Comparison of ENCODE assay signal across 27 cellular contexts in genomic region chr10:80126876-80127275, GRCh38. TPM values are rescaled to one million over a fixed set of nuclear protein-coding genes. Genes with fewer than 3 reads are reported as not detected.
DNase-seq lines count a peak whose midpoint lies in the region; ATAC-seq and TF ChIP-seq lines count a peak whose summit lies in the region.
"Had no signal": no experiment of that assay in that cellular context is flagged by ENCODE, and none has a peak within 500 bp of the region (broad histone marks: within the 10 kb centered on the region; RNA-seq: fewer than 3 reads in every experiment).

No MANE protein-coding gene starts in this region.

- H3K27ac Mint-ChIP-seq in chondrocyte (ENCODE audit: unreplicated experiment) (peak overlapping the region; percentile 30), osteocyte (ENCODE audit: unreplicated experiment) (peak overlapping the region; percentile 31)
- no peak overlapping the region for H3K27ac Mint-ChIP-seq in activated T-helper 1 cell treated with anti-CD3 and anti-CD28 coated beads, Interleukin-12 subunit alpha, Interleukin-12 subunit beta, Interleukin-2, Interleukin-4 antibody, amounts not matched to agents 30 ng/mL and 10 ng/mL and 1 ng/mL, durations not matched to agents 14 hours and 24 hours and 36 hours
- H3K27ac Mint-ChIP-seq: activated CD4-positive, alpha-beta T cell treated with anti-CD3 and anti-CD28 coated beads, Interleukin-2, amount 10 ng/mL, durations not matched to agents 24 days and 14 days; activated naive CD8-positive, alpha-beta T cell; CD8-positive, alpha-beta T cell; naive thymus-derived CD4-positive, alpha-beta T cell had no signal

- TF ChIP-seq CTCF in chondrocyte (IDR thresholded peaks at IDR 0.05) (no peak), osteocyte (IDR thresholded peaks at IDR 0.05) (no peak)

- H3K4me3 Mint-ChIP-seq in chondrocyte (ENCODE audit: unreplicated experiment) (no peak overlapping the region), osteocyte (ENCODE audit: unreplicated experiment) (no peak overlapping the region)
- H3K4me3 Mint-ChIP-seq in activated T-helper 1 cell treated with anti-CD3 and anti-CD28 coated beads, Interleukin-12 subunit alpha, Interleukin-12 subunit beta, Interleukin-2, Interleukin-4 antibody, amounts not matched to agents 30 ng/mL and 10 ng/mL and 1 ng/mL, durations not matched to agents 14 hours and 24 hours and 36 hours, result no peak overlapping the region
- H3K4me3 Mint-ChIP-seq: activated CD4-positive, alpha-beta T cell treated with anti-CD3 and anti-CD28 coated beads, Interleukin-2, amount 10 ng/mL, durations not matched to agents 24 days and 14 days; activated naive CD8-positive, alpha-beta T cell; CD8-positive, alpha-beta T cell; naive thymus-derived CD4-positive, alpha-beta T cell had no signal

- H3K36me3 Mint-ChIP-seq in chondrocyte (ENCODE audit: low read depth), result no peaks in the 10 kb centered on the region
- no peaks in the 10 kb centered on the region for H3K36me3 Mint-ChIP-seq in osteocyte (ENCODE audit: unreplicated experiment)
- H3K36me3 Mint-ChIP-seq in activated T-helper 1 cell treated with anti-CD3 and anti-CD28 coated beads, Interleukin-12 subunit alpha, Interleukin-12 subunit beta, Interleukin-2, Interleukin-4 antibody, amounts not matched to agents 30 ng/mL and 10 ng/mL and 1 ng/mL, durations not matched to agents 14 hours and 24 hours and 36 hours (ENCODE audit: low read depth), result no peaks in the 10 kb centered on the region
- H3K36me3 Mint-ChIP-seq: activated naive CD8-positive, alpha-beta T cell; CD8-positive, alpha-beta T cell; naive thymus-derived CD4-positive, alpha-beta T cell had no signal

- ATAC-seq in left ventricle myocardium superior, result peak; percentile 86
- ATAC-seq in HG03139 (IDR thresholded peaks at IDR 0.05; ENCODE audit: unreplicated experiment), result no peak
- ATAC-seq: CD8-positive, alpha-beta T cell; naive thymus-derived CD4-positive, alpha-beta T cell had no signal

- no peaks in the 10 kb centered on the region for H3K9me3 Mint-ChIP-seq in chondrocyte (ENCODE audit: low read depth)
- no peaks in the 10 kb centered on the region for H3K9me3 Mint-ChIP-seq in osteocyte (ENCODE audit: unreplicated experiment)
- no peaks in the 10 kb centered on the region for H3K9me3 Mint-ChIP-seq in activated T-helper 1 cell treated with anti-CD3 and anti-CD28 coated beads, Interleukin-12 subunit alpha, Interleukin-12 subunit beta, Interleukin-2, Interleukin-4 antibody, amounts not matched to agents 30 ng/mL and 10 ng/mL and 1 ng/mL, durations not matched to agents 14 hours and 24 hours and 36 hours
- H3K9me3 Mint-ChIP-seq: activated CD4-positive, alpha-beta T cell treated with anti-CD3 and anti-CD28 coated beads, Interleukin-2, amount 10 ng/mL, durations not matched to agents 24 days and 14 days; CD8-positive, alpha-beta T cell; naive thymus-derived CD4-positive, alpha-beta T cell had no signal

- intact Hi-C loops in left ventricle myocardium superior (cut with micrococcal nuclease), result no loop called here
- intact Hi-C loops in activated T-helper 1 cell treated with anti-CD3 and anti-CD28 coated beads, Interleukin-12 subunit alpha, Interleukin-12 subunit beta, Interleukin-2, Interleukin-4 antibody, amounts not matched to agents 30 ng/mL and 10 ng/mL and 1 ng/mL, durations not matched to agents 14 hours and 24 hours and 36 hours (cut with micrococcal nuclease), result no loop called here

- H3K27me3 Mint-ChIP-seq in chondrocyte (ENCODE audit: low read depth), result no peaks in the 10 kb centered on the region
- H3K27me3 Mint-ChIP-seq in osteocyte (ENCODE audit: unreplicated experiment), result no peaks in the 10 kb centered on the region
- peaks cover 20% of the 10 kb centered on the region for H3K27me3 Mint-ChIP-seq in activated T-helper 1 cell treated with anti-CD3 and anti-CD28 coated beads, Interleukin-12 subunit alpha, Interleukin-12 subunit beta, Interleukin-2, Interleukin-4 antibody, amounts not matched to agents 30 ng/mL and 10 ng/mL and 1 ng/mL, durations not matched to agents 14 hours and 24 hours and 36 hours (ENCODE audit: insufficient read depth)

- DNase-seq in HT1080 (ENCODE audit: low read depth) (peak; percentile 55), chondrocyte (ENCODE audit: low spot score) (no peak), left ventricle myocardium superior (no peak), osteocyte (ENCODE audit: extremely low spot score, unreplicated experiment) (no peak), HT-29 (ENCODE audit: low spot score) (no peak)
- DNase-seq in activated T-helper 1 cell treated with anti-CD3 and anti-CD28 coated beads, Interleukin-12 subunit alpha, Interleukin-12 subunit beta, Interleukin-2, Interleukin-4 antibody, amounts not matched to agents 30 ng/mL and 10 ng/mL and 1 ng/mL, durations not matched to agents 14 hours and 24 hours and 36 hours (ENCODE audit: low spot score), result no peak
- DNase-seq: activated CD4-positive, alpha-beta T cell treated with anti-CD3 and anti-CD28 coated beads, Interleukin-2, amount 10 ng/mL, durations not matched to agents 24 days and 14 days; activated CD8-positive, alpha-beta memory T cell treated with anti-CD3 and anti-CD28 coated beads for 24 hours; activated effector memory CD4-positive, alpha-beta T cell treated with anti-CD3 and anti-CD28 coated beads, Interleukin-2, amount 50 U/mL, for 16 hours; BE2C; CD8-positive, alpha-beta T cell; DMS 273 treated with DMSO at 0.1 percent for 48 hours; effector CD4-positive, alpha-beta T cell; EL; GOT3; midbrain; naive thymus-derived CD4-positive, alpha-beta T cell; NCI-H1436; NCI-H2081 treated with DMSO at 0.1 percent for 48 hours; NCI-H774; small intestine; stimulated activated naive CD4-positive, alpha-beta T cell; T1000 had no signal

- H3K4me1 Mint-ChIP-seq in chondrocyte (ENCODE audit: low read depth) (peaks cover 31% of the 10 kb centered on the region), osteocyte (ENCODE audit: unreplicated experiment) (peaks cover 35% of the 10 kb centered on the region)
- H3K4me1 Mint-ChIP-seq in activated T-helper 1 cell treated with anti-CD3 and anti-CD28 coated beads, Interleukin-12 subunit alpha, Interleukin-12 subunit beta, Interleukin-2, Interleukin-4 antibody, amounts not matched to agents 30 ng/mL and 10 ng/mL and 1 ng/mL, durations not matched to agents 14 hours and 24 hours and 36 hours (ENCODE audit: low read depth), result no peaks in the 10 kb centered on the region
- H3K4me1 Mint-ChIP-seq: activated CD4-positive, alpha-beta T cell treated with anti-CD3 and anti-CD28 coated beads, Interleukin-2, amount 10 ng/mL, durations not matched to agents 24 days and 14 days had no signal

RNA-seq across cellular contexts. Expression of gene PLAC9, which starts 5.7 kb away (rescaled TPM):
- total RNA-seq in HT1080 (2014; rRNA removed; shearing (Covaris generic)), result 0.13 TPM in 1 of 2 replicates, not detected in the other
- polyA plus RNA-seq in HT1080 (2015; cell fraction: cytosol; rRNA removed), result 0.24 and 0.62 TPM in 2 replicates
- polyA plus RNA-seq in HT1080 (2015; cell fraction: nucleus; rRNA removed), result not detected in 2 replicates
- total RNA-seq in chondrocyte (121 to 198 TPM (median 193 TPM) in 3 replicates), left ventricle myocardium superior (23.2 TPM), osteocyte (125 and 131 TPM in 2 replicates)
- total RNA-seq in HT-29 (2014; rRNA removed; shearing (Covaris generic)), result not detected in 2 replicates
- not detected in 2 replicates for total RNA-seq in activated T-helper 1 cell treated with anti-CD3 and anti-CD28 coated beads, Interleukin-12 subunit alpha, Interleukin-12 subunit beta, Interleukin-2, Interleukin-4 antibody, amounts not matched to agents 30 ng/mL and 10 ng/mL and 1 ng/mL, durations not matched to agents 14 hours and 24 hours and 36 hours
- total RNA-seq: activated CD4-positive, alpha-beta T cell treated with anti-CD3 and anti-CD28 coated beads, Interleukin-2, amount 10 ng/mL, durations not matched to agents 24 days and 14 days; bronchial epithelial cell; CD8-positive, alpha-beta T cell; naive thymus-derived CD4-positive, alpha-beta T cell; renal cortical epithelial cell had no signal
- polyA plus RNA-seq: naive thymus-derived CD4-positive, alpha-beta T cell had no signal

RNA-seq across cellular contexts. Expression of gene TMEM254, which starts 48.4 kb away (rescaled TPM):
- 10.1 and 16.5 TPM in 2 replicates for total RNA-seq in HT1080 (2014; rRNA removed; shearing (Covaris generic))
- polyA plus RNA-seq in HT1080 (2015; cell fraction: cytosol; rRNA removed), result 25.3 and 26.4 TPM in 2 replicates
- 29.8 and 31.7 TPM in 2 replicates for polyA plus RNA-seq in HT1080 (2015; cell fraction: nucleus; rRNA removed)
- total RNA-seq in chondrocyte (18.2 to 19.6 TPM (median 18.9 TPM) in 3 replicates), left ventricle myocardium superior (6.9 TPM), osteocyte (19.4 and 22.2 TPM in 2 replicates)
- total RNA-seq in HT-29 (2014; rRNA removed; shearing (Covaris generic)), result 1.6 and 3.1 TPM in 2 replicates
- 10.8 and 12.4 TPM in 2 replicates for total RNA-seq in activated T-helper 1 cell treated with anti-CD3 and anti-CD28 coated beads, Interleukin-12 subunit alpha, Interleukin-12 subunit beta, Interleukin-2, Interleukin-4 antibody, amounts not matched to agents 30 ng/mL and 10 ng/mL and 1 ng/mL, durations not matched to agents 14 hours and 24 hours and 36 hours

Comparison
In these comparisons a context has a peak if more than half of its experiments do, and no peak if none do; other contexts are left out.
1. RNA of gene PLAC9, which starts 5.7 kb away (total RNA-seq): 121 to 198 TPM in chondrocyte, 125 to 131 TPM in osteocyte and 23.2 TPM in left ventricle myocardium superior (single experiment); 0.13 TPM in HT1080, not detected in HT-29 and not detected in activated T-helper 1 cell treated with anti-CD3 and anti-CD28 coated beads, Interleukin-12 subunit alpha, Interleukin-12 subunit beta, Interleukin-2, Interleukin-4 antibody, amounts not matched to agents 30 ng/mL and 10 ng/mL and 1 ng/mL, durations not matched to agents 14 hours and 24 hours and 36 hours; every median in the first group is over 10 times any median in the second.